In genomic region chr14:98803196-98803595, GRCh38 we compare ENCODE assay signal across 26 cellular contexts.
"Had no signal": no experiment of that assay in that cellular context is flagged by ENCODE, and none has a peak within 500 bp of the region (broad histone marks: within the 10 kb centered on the region; RNA-seq: fewer than 3 reads in every experiment).

No MANE protein-coding gene starts in this region.

- H3K4me1 ChIP-seq: colonic mucosa, foreskin keratinocyte, gastroesophageal sphincter, heart left ventricle, lower lobe of right lung, pancreas, right lobe of liver, transverse colon, vagina had no signal

- H3K27ac Mint-ChIP-seq: dendritic cell treated with granulocyte-macrophage colony-stimulating factor and Interleukin-4, amounts not matched to agents 40 ng/mL and 50 ng/mL, for 4 days; endodermal cell; natural killer cell; progenitor cell of endocrine pancreas; stimulated activated naive B cell treated with anti-CD40 and anti-IgM and Interleukin-4, amounts not matched to agents 10 μg/mL and 1 μg/mL and 100 μg/mL, for 72 hours; stimulated activated naive CD8-positive, alpha-beta T cell treated with anti-CD3 and anti-CD28 coated beads, Interleukin-15, Interleukin-2, amounts not matched to agents 100 ng/mL and 50 ng/mL, for 24 hours had no signal

- H3K4me2 ChIP-seq: hepatocyte had no signal

- H3K4me3 Mint-ChIP-seq: dendritic cell treated with granulocyte-macrophage colony-stimulating factor and Interleukin-4, amounts not matched to agents 40 ng/mL and 50 ng/mL, for 4 days; endodermal cell; natural killer cell; stimulated activated naive B cell treated with anti-CD40 and anti-IgM and Interleukin-4, amounts not matched to agents 10 μg/mL and 1 μg/mL and 100 μg/mL, for 72 hours; stimulated activated naive CD8-positive, alpha-beta T cell treated with anti-CD3 and anti-CD28 coated beads, Interleukin-15, Interleukin-2, amounts not matched to agents 100 ng/mL and 50 ng/mL, for 24 hours had no signal

- H3K9me3 ChIP-seq: colonic mucosa, heart left ventricle, lower lobe of right lung, neutrophil, pancreas, right lobe of liver, transverse colon, vagina had no signal

- H3K79me2 ChIP-seq: hepatocyte had no signal

- H3K4me3 ChIP-seq: colonic mucosa, gastroesophageal sphincter, heart left ventricle, hepatocyte, lower lobe of right lung, pancreas, right lobe of liver, transverse colon, vagina had no signal

- H3K27me3 ChIP-seq: colonic mucosa, foreskin keratinocyte, hepatocyte, neutrophil, pancreas, right lobe of liver, transverse colon, vagina had no signal

- DNase-seq: colonic mucosa; effector CD8-positive, alpha-beta T cell; endodermal cell; foreskin keratinocyte; heart left ventricle; left colon; left ventricle myocardium superior; lower lobe of right lung; natural killer cell; pancreas; right lobe of liver; small intestine; stimulated activated CD4-positive, alpha-beta T cell treated with anti-CD3 and anti-CD28 coated beads, Interleukin-15, amount 100 ng/mL, for 24 hours; stimulated activated CD4-positive, alpha-beta T cell treated with anti-CD3 and anti-CD28 coated beads, Interleukin-2, amount 100 ng/mL, for 48 hours; stimulated activated naive B cell treated with anti-CD40 and anti-IgM and Interleukin-4, amounts not matched to agents 10 μg/mL and 1 μg/mL and 100 μg/mL, for 72 hours; transverse colon had no signal

- H3K4me1 Mint-ChIP-seq: endodermal cell; natural killer cell; stimulated activated naive B cell treated with anti-CD40 and anti-IgM and Interleukin-4, amounts not matched to agents 10 μg/mL and 1 μg/mL and 100 μg/mL, for 72 hours had no signal

- H3K9me3 Mint-ChIP-seq: endodermal cell; natural killer cell; stimulated activated naive CD8-positive, alpha-beta T cell treated with anti-CD3 and anti-CD28 coated beads, Interleukin-15, Interleukin-2, amounts not matched to agents 100 ng/mL and 50 ng/mL, for 24 hours had no signal

- H3K36me3 ChIP-seq: colonic mucosa, gastroesophageal sphincter, heart left ventricle, lower lobe of right lung, neutrophil, pancreas, right lobe of liver, transverse colon, vagina had no signal

- FAIRE-seq: islet of Langerhans, pancreas, small intestine had no signal

- ATAC-seq: esophagus mucosa; foreskin keratinocyte; gastroesophageal sphincter; heart left ventricle; left colon; left ventricle myocardium superior; lower lobe of right lung; natural killer cell; pancreas; right lobe of liver; stimulated activated naive B cell treated with anti-CD40 and anti-IgM and Interleukin-4, amounts not matched to agents 10 μg/mL and 1 μg/mL and 100 μg/mL, for 72 hours had no signal

- H3K36me3 Mint-ChIP-seq: natural killer cell; stimulated activated naive B cell treated with anti-CD40 and anti-IgM and Interleukin-4, amounts not matched to agents 10 μg/mL and 1 μg/mL and 100 μg/mL, for 72 hours had no signal

- H3K27ac ChIP-seq: colonic mucosa, epithelial cell of prostate, foreskin keratinocyte, gastroesophageal sphincter, heart left ventricle, hepatocyte, lower lobe of right lung, neutrophil, pancreas, right lobe of liver, transverse colon, vagina had no signal

- H2AFZ ChIP-seq: hepatocyte had no signal

- H3K27me3 Mint-ChIP-seq: dendritic cell treated with granulocyte-macrophage colony-stimulating factor and Interleukin-4, amounts not matched to agents 40 ng/mL and 50 ng/mL, for 4 days; stimulated activated naive B cell treated with anti-CD40 and anti-IgM and Interleukin-4, amounts not matched to agents 10 μg/mL and 1 μg/mL and 100 μg/mL, for 72 hours; stimulated activated naive CD8-positive, alpha-beta T cell treated with anti-CD3 and anti-CD28 coated beads, Interleukin-15, Interleukin-2, amounts not matched to agents 100 ng/mL and 50 ng/mL, for 24 hours had no signal
